1 cellular context compared by ENCODE assay signal in genomic region chr16:57997176-57997527, GRCh38.
TF ChIP-seq lines count a peak whose summit lies in the region.

No MANE protein-coding gene starts in this region.

TF ChIP-seq in K562, 482 proteins besides CTCF, POLR2A, EP300 and RAD21:
- TF ChIP-seq POLR2G (IDR thresholded peaks at IDR 0.05; ENCODE audit: low read depth, low read length) (peak; percentile 7; the same call in 1 of the 2 replicates), MAZ (CRISPR knock-in tag; conservative IDR thresholded peaks at IDR 0.05 in 1 of 2, IDR thresholded peaks at IDR 0.05 in 1 of 2) (no peak), ZKSCAN1 (IDR thresholded peaks at IDR 0.05; ENCODE audit: low read depth, low read length) (no peak), ZNF239 (CRISPR knock-in tag; IDR thresholded peaks at IDR 0.05) (no peak), ZFP30 (CRISPR knock-in tag; IDR thresholded peaks at IDR 0.05; ENCODE audit: borderline replicate concordance) (no peak)
